In genomic region chr7:40232242-40232929, GRCh38 we compare ENCODE assay signal across 8 cellular contexts.
DNase-seq lines count a peak whose midpoint lies in the region; ATAC-seq, FAIRE-seq and TF ChIP-seq lines count a peak whose summit lies in the region.

No MANE protein-coding gene starts in this region.

- H3K27ac ChIP-seq in cardiac muscle cell (peak overlapping the region; percentile 95), H1 (ENCODE audit: low read depth, low read length) (no peak overlapping the region)

- no peak overlapping the region for H3K4me3 ChIP-seq in cardiac muscle cell
- no peak overlapping the region for H3K4me3 ChIP-seq in H1 (ENCODE audit: extremely low read depth in 1 of 4, insufficient read depth in 2 of 4, low read depth in 3 of 4, low read length in 4 of 4)

- H3K79me1 ChIP-seq in H1 (ENCODE audit: low read depth, low read length), result no peaks in the 10 kb centered on the region

- no peak overlapping the region for H3K56ac ChIP-seq in H1 (replicated peaks; ENCODE audit: insufficient read length, low read depth, low read length)

- H3K9ac ChIP-seq in H1 (replicated peaks in 1 of 4; ENCODE audit: extremely low read depth in 1 of 4, low read depth in 3 of 4, low read length in 3 of 4), result no peak overlapping the region

- H2BK120ac ChIP-seq in H1 (replicated peaks; ENCODE audit: low read depth, low read length), result no peak overlapping the region

- H3K9me3 ChIP-seq in cardiac muscle cell (ENCODE audit: low read depth) (no peaks in the 10 kb centered on the region), H1 (ENCODE audit: insufficient read depth in 2 of 2, low read depth in 1 of 2, low read length in 1 of 2) (no peaks in the 10 kb centered on the region)

- no peak overlapping the region for H3K4me3 Mint-ChIP-seq in neural crest cell

- H3K36me3 ChIP-seq in cardiac muscle cell, result no peaks in the 10 kb centered on the region
- no peaks in the 10 kb centered on the region for H3K36me3 ChIP-seq in H1 (ENCODE audit: control insufficient read depth in 2 of 4, insufficient read depth in 4 of 4, low read length in 3 of 4)

- H2BK20ac ChIP-seq in H1 (ENCODE audit: low read length), result no peak overlapping the region

- no peak overlapping the region for H3K27ac Mint-ChIP-seq in neural crest cell (ENCODE audit: unreplicated experiment)

- no peak overlapping the region for H2BK15ac ChIP-seq in H1 (ENCODE audit: low read length)

- peak; percentile 61 to 62; a peak in 3 of 4 replicates for TF ChIP-seq RAD21 in H1 (IDR thresholded peaks at IDR 0.05 in 1 of 2, conservative IDR thresholded peaks at IDR 0.05 in 1 of 2; ENCODE audit: low read depth in 2 of 2, low read length in 2 of 2)

- H2BK12ac ChIP-seq in H1 (ENCODE audit: low read depth, low read length), result no peak overlapping the region

- H3K23ac ChIP-seq in H1 (ENCODE audit: insufficient read length), result no peak overlapping the region

- no peak overlapping the region for H3K14ac ChIP-seq in H1 (ENCODE audit: insufficient read length)

- 55% methylated on average over 7 of the region's 7 CpGs; no CpG with 5 or more reads in 1 of the 2 experiments for WGBS in H1 (ENCODE audit: extremely low coverage in 1 of 2, insufficient coverage in 1 of 2, insufficient read length in 1 of 2, insufficient replicate concordance in 2 of 2, low coverage in 1 of 2, low lambda C conversion rate in 2 of 2, missing lambda C conversion rate in 1 of 2), 2 experiments

- no peaks in the 10 kb centered on the region for H3K27me3 Mint-ChIP-seq in neural crest cell (ENCODE audit: low read depth)

- H2AK5ac ChIP-seq in H1 (ENCODE audit: low read depth, low read length), result no peak overlapping the region

- H4K8ac ChIP-seq in H1 (ENCODE audit: extremely low read depth, insufficient read depth, low read length), result no peak overlapping the region

- no peak overlapping the region for H4K91ac ChIP-seq in H1 (replicated peaks; ENCODE audit: insufficient read length, low read length)

- TF ChIP-seq EP300 in H1 (IDR thresholded peaks at IDR 0.05; ENCODE audit: borderline replicate concordance in 1 of 2, low read depth in 2 of 2, low read length in 2 of 2), result no peak

- H3K4me1 ChIP-seq in cardiac muscle cell (ENCODE audit: low read depth) (peaks cover 29% of the 10 kb centered on the region), H1 (replicated peaks in 1 of 4; ENCODE audit: control insufficient read depth in 3 of 4, insufficient read depth in 4 of 4, low read length in 3 of 4) (no peaks in the 10 kb centered on the region)

- CTCF ChIA-PET in H1 (lab: Charles Lee; ENCODE audit: partially characterized antibody), result interaction anchor here (0.6 to 2.0 kb wide), 26 partner anchors 8 to 803 kb away, joined by 3 to 11 read pairs (median 3); no protein-coding TSS in a partner anchor

- ATAC-seq in left cardiac atrium (no peak), HG03432 (IDR thresholded peaks at IDR 0.05; ENCODE audit: unreplicated experiment) (peak; percentile 65), GM21390 (IDR thresholded peaks at IDR 0.05; ENCODE audit: unreplicated experiment) (no peak), GM18909 (IDR thresholded peaks at IDR 0.05; ENCODE audit: poor library complexity, unreplicated experiment) (no peak)

- no peaks in the 10 kb centered on the region for H3K36me3 Mint-ChIP-seq in neural crest cell (ENCODE audit: low read depth)

- H3K27me3 ChIP-seq in cardiac muscle cell (no peaks in the 10 kb centered on the region), H1 (replicated peaks in 1 of 4; ENCODE audit: control insufficient read depth in 3 of 4, extremely low read depth in 1 of 4, insufficient read depth in 3 of 4, low read length in 3 of 4) (no peaks in the 10 kb centered on the region; a peak in 2 of 7 replicates)

- no peaks in the 10 kb centered on the region for H3K9me3 Mint-ChIP-seq in neural crest cell

- no peaks in the 10 kb centered on the region for H3K23me2 ChIP-seq in H1 (ENCODE audit: low read depth, low read length)

- no peaks in the 10 kb centered on the region for H3K79me2 ChIP-seq in H1 (ENCODE audit: control insufficient read depth in 1 of 2, insufficient read depth in 2 of 2, low read length in 2 of 2)

- no peak overlapping the region for H2BK5ac ChIP-seq in H1 (ENCODE audit: low read depth, low read length)

- no peaks in the 10 kb centered on the region for H4K20me1 ChIP-seq in H1 (replicated peaks in 1 of 2; ENCODE audit: control insufficient read depth in 1 of 2, insufficient read depth in 2 of 2, low read length in 2 of 2)

- H3K4me1 Mint-ChIP-seq in neural crest cell, result no peaks in the 10 kb centered on the region

- POLR2A ChIA-PET in H1 (lab: Charles Lee; ENCODE audit: partially characterized antibody), result no interaction called here

- no peak overlapping the region for H2AFZ ChIP-seq in H1 (ENCODE audit: low read length)

- H3K18ac ChIP-seq in H1 (ENCODE audit: extremely low read depth, low read length), result no peak overlapping the region

- DNase-seq in cardiac muscle cell (ENCODE audit: low read depth in 1 of 2, low spot score in 1 of 2) (peak; percentile 69 to 86), left cardiac atrium (no peak), OCI-M1 (lab: John Stamatoyannopoulos, UW) (peak; percentile 74), H1 (ENCODE audit: low read depth in 1 of 2, low spot score in 2 of 2) (no peak), neural crest cell (ENCODE audit: low read depth, low spot score) (no peak)

- H4K5ac ChIP-seq in H1 (ENCODE audit: insufficient read length, low read depth, low read length), result no peak overlapping the region

- intact Hi-C loops in left cardiac atrium (cut with DNase I), result no loop called here

- H3K4me2 ChIP-seq in H1 (ENCODE audit: insufficient read depth in 1 of 2, low read depth in 2 of 2, low read length in 2 of 2), result no peak overlapping the region

- TF ChIP-seq POLR2A in H1 (IDR thresholded peaks at IDR 0.05; ENCODE audit: control extremely low read depth in 1 of 2, low read depth in 2 of 2, low read length in 2 of 2), result no peak

- H3K4ac ChIP-seq in H1 (replicated peaks; ENCODE audit: insufficient read length, low read depth, low read length), result no peak overlapping the region

- TF ChIP-seq CTCF in cardiac muscle cell (IDR thresholded peaks at IDR 0.05; ENCODE audit: low read depth, low read length), result peak; percentile 59
- peak in 2 of 3 experiments; percentile 23 to 46; a peak in 2 of 4 replicates for TF ChIP-seq CTCF in H1 (IDR thresholded peaks at IDR 0.05; ENCODE audit: control extremely low read depth in 1 of 3, insufficient read depth in 1 of 3, low read depth in 1 of 3, low read length in 3 of 3)
- peak; percentile 74 for TF ChIP-seq CTCF in neural crest cell (conservative IDR thresholded peaks at IDR 0.05)

- FAIRE-seq in H1 (lab: Jason Lieb, UNC), result no peak

TF ChIP-seq in H1, 55 proteins besides CTCF, POLR2A, EP300 and RAD21:
- TF ChIP-seq SIRT6 (IDR thresholded peaks at IDR 0.05; ENCODE audit: low read length) (no peak), NANOG (IDR thresholded peaks at IDR 0.05; ENCODE audit: insufficient read depth, low read depth, low read length, poor library complexity, severe bottlenecking) (no peak), CBX5 (IDR thresholded peaks at IDR 0.05; ENCODE audit: low read depth, low read length) (no peak), TAF7 (optimal IDR thresholded peaks at IDR 0.05; ENCODE audit: borderline replicate concordance, low read depth, low read length) (no peak), SIX5 (IDR thresholded peaks at IDR 0.05; ENCODE audit: low read depth, low read length) (no peak), MAFK (IDR thresholded peaks at IDR 0.05; ENCODE audit: low read depth, low read length) (no peak), POU5F1 (IDR thresholded peaks at IDR 0.05; ENCODE audit: low read depth, low read length) (no peak), KDM4A (IDR thresholded peaks at IDR 0.05; ENCODE audit: low read depth, low read length, severe bottlenecking) (no peak), CHD2 (IDR thresholded peaks at IDR 0.05; ENCODE audit: low read length) (no peak), KDM1A (IDR thresholded peaks at IDR 0.05; ENCODE audit: borderline replicate concordance, low read length) (no peak), USF2 (IDR thresholded peaks at IDR 0.05; ENCODE audit: low read length) (no peak), EZH2 (IDR thresholded peaks at IDR 0.05; ENCODE audit: low read depth, low read length, severe bottlenecking) (no peak), ZNF274 (IDR thresholded peaks at IDR 0.05; ENCODE audit: borderline replicate concordance, extremely low read depth, low read length) (no peak), HDAC6 (IDR thresholded peaks at IDR 0.05; ENCODE audit: low read depth, low read length) (no peak), RXRA (IDR thresholded peaks at IDR 0.05; ENCODE audit: insufficient read depth, low read depth, low read length) (no peak), TEAD4 (IDR thresholded peaks at IDR 0.05; ENCODE audit: low read depth, low read length) (no peak), BACH1 (IDR thresholded peaks at IDR 0.05; ENCODE audit: low read length) (no peak), BCL11A (IDR thresholded peaks at IDR 0.05; ENCODE audit: low read depth in 2 of 2, low read length in 2 of 2) (no peak), E2F6 (IDR thresholded peaks at IDR 0.05) (no peak), FOSL1 (IDR thresholded peaks at IDR 0.05; ENCODE audit: insufficient read depth, low read depth, low read length) (no peak)
TF ChIP-seq in H1: peak in this region for 0.

Comparison
In these comparisons a context has a peak if more than half of its experiments do, and no peak if none do; other contexts are left out.
1. DNase-seq: peak in cardiac muscle cell (2 of 2) and OCI-M1 (single experiment); none in left cardiac atrium (single experiment), H1 (0 of 2) and neural crest cell (single experiment).
2. Peak in every context shown above with its lines, with median percentiles within 50 percentile points of each other: CTCF ChIP-seq.